ENCODE assay signal across 8 cellular contexts in genomic region chr20:38997622-38998021, GRCh38. TPM values are rescaled to one million over a fixed set of nuclear protein-coding genes. Genes with fewer than 3 reads are reported as not detected.
A peak's percentile ranks its signal among the peaks of the same experiment; 100 is the strongest.
DNase-seq lines count a peak whose midpoint lies in the region; ATAC-seq, FAIRE-seq and TF ChIP-seq lines count a peak whose summit lies in the region.

No MANE protein-coding gene starts in this region.

- TF ChIP-seq CTCF in WERI-Rb-1 (IDR thresholded peaks at IDR 0.05; ENCODE audit: low read depth, low read length): no peak

- no peaks in the 10 kb centered on the region for H3K9me3 ChIP-seq in WERI-Rb-1 (ENCODE audit: severe bottlenecking)

- H3K36me3 ChIP-seq in WERI-Rb-1: peaks cover 31% of the 10 kb centered on the region

- peak; percentile 49 to 70 (median 51) for DNase-seq in activated CD8-positive, alpha-beta memory T cell treated with anti-CD3 and anti-CD28 coated beads for 48 hours (ENCODE audit: low read depth in 2 of 3, low spot score in 2 of 3)
- peak; percentile 11 to 76 (median 14) for DNase-seq in stimulated activated CD4-positive, alpha-beta T cell treated with anti-CD3 and anti-CD28 coated beads, TNF-alpha, amount 100 ng/mL, for 24 hours (ENCODE audit: low read depth in 3 of 3)
- no peak for DNase-seq in frontal cortex (ENCODE audit: low spot score in 2 of 2)
- DNase-seq in WERI-Rb-1: no peak
- DNase-seq in NCI-H446 treated with DMSO at 0.1 percent for 48 hours (lab: John Stamatoyannopoulos, UW): no peak
- DNase-seq in mesenteric fat pad (ENCODE audit: low spot score): no peak

- ATAC-seq in GM19438 (IDR thresholded peaks at IDR 0.05; ENCODE audit: low read depth, unreplicated experiment): peak; percentile 67
- ATAC-seq in HG03280 (IDR thresholded peaks at IDR 0.05; ENCODE audit: unreplicated experiment): peak; percentile 88

- H3K27ac ChIP-seq in WERI-Rb-1: no peak overlapping the region

- no peak overlapping the region for H3K4me3 ChIP-seq in WERI-Rb-1 (ENCODE audit: low read depth, low read length)

- FAIRE-seq in frontal cortex (lab: Jason Lieb, UNC): no peak

- H3K27me3 ChIP-seq in WERI-Rb-1 (ENCODE audit: insufficient read depth, low read depth, severe bottlenecking): no peaks in the 10 kb centered on the region

RNA-seq across cellular contexts. Expression of gene DHX35, which starts 35.5 kb away (rescaled TPM):
- 15.5 TPM for total RNA-seq in frontal cortex
- 8.4 TPM for total RNA-seq in mesenteric fat pad

Comparison
In these comparisons a context has a peak if more than half of its experiments do, and no peak if none do; other contexts are left out.
1. DNase-seq: peak in activated CD8-positive, alpha-beta memory T cell treated with anti-CD3 and anti-CD28 coated beads for 48 hours (3 of 3) and stimulated activated CD4-positive, alpha-beta T cell treated with anti-CD3 and anti-CD28 coated beads, TNF-alpha, amount 100 ng/mL, for 24 hours (3 of 3); none in frontal cortex (0 of 2), WERI-Rb-1 (single experiment), NCI-H446 treated with DMSO at 0.1 percent for 48 hours (single experiment) and mesenteric fat pad (single experiment).